Comparison of ENCODE assay signal across 15 cellular contexts in the genomic region with DNA sequence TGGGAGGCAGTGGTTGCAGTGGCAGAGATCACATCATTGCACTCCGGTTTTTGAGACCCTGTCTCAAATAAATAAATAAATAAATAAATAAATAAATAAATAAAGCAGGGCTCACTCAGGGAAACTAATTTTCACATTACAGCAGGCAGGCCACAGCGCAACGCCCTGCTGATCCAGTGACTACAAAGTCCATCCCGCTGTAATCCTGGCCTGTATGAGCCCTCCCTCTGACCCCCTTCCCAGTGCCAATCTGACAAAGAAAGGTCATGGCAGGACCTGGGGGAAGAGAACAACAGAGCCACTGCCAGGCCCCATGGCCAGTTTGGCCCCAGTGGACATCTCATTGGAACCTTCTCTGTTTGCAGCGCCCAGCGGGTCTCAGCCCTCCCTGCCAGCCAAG. TPM values are rescaled to one million over a fixed set of nuclear protein-coding genes. Genes with fewer than 3 reads are reported as not detected.
A peak's percentile ranks its signal among the peaks of the same experiment; 100 is the strongest.
DNase-seq lines count a peak whose midpoint lies in the region; ATAC-seq, FAIRE-seq and TF ChIP-seq lines count a peak whose summit lies in the region.
"Had no signal": no experiment of that assay in that cellular context is flagged by ENCODE, and none has a peak within 500 bp of the region (broad histone marks: within the 10 kb centered on the region; RNA-seq: fewer than 3 reads in every experiment).

No MANE protein-coding gene starts in this region.

- H4K8ac ChIP-seq in mesenchymal stem cell (ENCODE audit: low read length), result no peak overlapping the region

- no peak overlapping the region for H3K23ac ChIP-seq in mesenchymal stem cell (ENCODE audit: low read length in 2 of 2)

- H3K4me1 ChIP-seq in right cardiac atrium (ENCODE audit: control insufficient read depth, insufficient read depth, low read length) (peaks cover 29% of the 10 kb centered on the region), mesenchymal stem cell (ENCODE audit: control insufficient read depth, insufficient read depth, low read depth, low read length) (peaks cover 8% of the 10 kb centered on the region), skeletal muscle tissue (ENCODE audit: control insufficient read depth in 3 of 3, insufficient read depth in 3 of 3, low read length in 3 of 3) (peaks cover 50 to 81% (median 71%) of the 10 kb centered on the region in 3 donors)

- H3K14ac ChIP-seq in mesenchymal stem cell (ENCODE audit: low read length in 2 of 2), result no peak overlapping the region

- H3K27ac ChIP-seq in right cardiac atrium (ENCODE audit: low read length), result no peak overlapping the region
- no peak overlapping the region for H3K27ac ChIP-seq in mesenchymal stem cell (ENCODE audit: low read length, poor library complexity, severe bottlenecking)
- H3K27ac ChIP-seq in skeletal muscle tissue (ENCODE audit: low read depth, low read length), result peak overlapping the region; percentile 86

- peaks cover 10% of the 10 kb centered on the region for H3K79me1 ChIP-seq in mesenchymal stem cell (replicated peaks; ENCODE audit: low read length, poor library complexity, severe bottlenecking)

- H3K4me2 ChIP-seq in mesenchymal stem cell (ENCODE audit: low read length, poor library complexity, severe bottlenecking), result no peak overlapping the region

- no peak overlapping the region for H2AK5ac ChIP-seq in mesenchymal stem cell (ENCODE audit: low read length, severe bottlenecking)

- H3K27me3 ChIP-seq in right cardiac atrium (ENCODE audit: control insufficient read depth, insufficient read depth) (no peaks in the 10 kb centered on the region), mesenchymal stem cell (ENCODE audit: control insufficient read depth in 1 of 2, insufficient read depth in 1 of 2, low read length in 2 of 2) (no peaks in the 10 kb centered on the region), skeletal muscle tissue (ENCODE audit: control insufficient read depth in 3 of 3, insufficient read depth in 3 of 3, low read length in 3 of 3) (no peaks in the 10 kb centered on the region)

- H4K91ac ChIP-seq in mesenchymal stem cell (ENCODE audit: low read length), result peak overlapping the region; percentile 28

- TF ChIP-seq POLR2A in GM12892 (IDR thresholded peaks at IDR 0.05; ENCODE audit: low read depth, low read length), result no peak

- H3K9ac ChIP-seq in mesenchymal stem cell (ENCODE audit: low read length), result no peak overlapping the region
- H3K9ac ChIP-seq in skeletal muscle tissue (ENCODE audit: low read depth in 1 of 3, low read length in 3 of 3), result no peak overlapping the region

- ATAC-seq in right cardiac atrium (peak in 1 of 2 donors; percentile 2), Right ventricle myocardium inferior (no peak), HG03108 (IDR thresholded peaks at IDR 0.05; ENCODE audit: unreplicated experiment) (no peak), HG03469 (IDR thresholded peaks at IDR 0.05; ENCODE audit: unreplicated experiment) (no peak)

- no peak overlapping the region for H3K18ac ChIP-seq in mesenchymal stem cell (ENCODE audit: low read depth in 1 of 2, low read length in 2 of 2)

- H3K4ac ChIP-seq in mesenchymal stem cell (ENCODE audit: low read depth in 1 of 2, low read length in 2 of 2), result no peak overlapping the region

- intact Hi-C loops in right cardiac atrium (cut with DNase I) (no loop called here), Right ventricle myocardium inferior (cut with DNase I) (loop anchor here (5.0 kb wide), 1 partner anchor 36 kb away; no protein-coding TSS in a partner anchor)

- H3K36me3 ChIP-seq in mesenchymal stem cell (ENCODE audit: control insufficient read depth in 1 of 2, insufficient read depth in 2 of 2, low read depth in 1 of 2, low read length in 2 of 2) (peaks cover 0 to 23% of the 10 kb centered on the region in 2 experiments), skeletal muscle tissue (ENCODE audit: control insufficient read depth in 3 of 3, insufficient read depth in 3 of 3, low read length in 3 of 3) (peaks cover 0 to 3% (median 0%) of the 10 kb centered on the region in 3 donors)

- no peak for FAIRE-seq in GM12892 (lab: Jason Lieb, UNC)
- FAIRE-seq: RCC 7860 had no signal

- no peak overlapping the region for H2BK5ac ChIP-seq in mesenchymal stem cell (ENCODE audit: low read depth, low read length, poor library complexity, severe bottlenecking)

- H3K4me3 ChIP-seq in right cardiac atrium (ENCODE audit: low read length) (no peak overlapping the region), mesenchymal stem cell (ENCODE audit: insufficient read depth in 1 of 2, low read depth in 1 of 2, low read length in 2 of 2) (no peak overlapping the region), skeletal muscle tissue (ENCODE audit: low read length in 3 of 3) (no peak overlapping the region)

- WGBS in right cardiac atrium, result 87% methylated on average over 6 of the region's 6 CpGs
- 98% methylated on average over 5 of the region's 6 CpGs for WGBS in mesenchymal stem cell

- no peak overlapping the region for H2AFZ ChIP-seq in mesenchymal stem cell (ENCODE audit: low read depth, low read length)

- H2BK120ac ChIP-seq in mesenchymal stem cell (ENCODE audit: low read depth, low read length), result no peak overlapping the region

- H3K9me3 ChIP-seq in right cardiac atrium (ENCODE audit: control insufficient read depth, low read length), result no peaks in the 10 kb centered on the region
- H3K9me3 ChIP-seq in mesenchymal stem cell (ENCODE audit: control insufficient read depth, low read length), result no peaks in the 10 kb centered on the region
- no peaks in the 10 kb centered on the region for H3K9me3 ChIP-seq in skeletal muscle tissue (ENCODE audit: control insufficient read depth in 3 of 3, low read length in 3 of 3)

- H2BK12ac ChIP-seq in mesenchymal stem cell (ENCODE audit: low read length in 2 of 2), result no peak overlapping the region

- DNase-seq in right cardiac atrium (peak in 2 of 3 donors; percentile 33 to 55), Right ventricle myocardium inferior (ENCODE audit: missing footprints) (no peak), mesenchymal stem cell (no peak), GM12892 (ENCODE audit: insufficient read length) (no peak), occipital lobe (lab: John Stamatoyannopoulos, UW) (no peak)
- DNase-seq: EL, H7, MV-4-11, NCI-H1436 treated with DMSO at 0.1 percent for 48 hours, NCI-H2081, NCI-H510A treated with DMSO at 0.1 percent for 48 hours had no signal

- no peak overlapping the region for H2BK15ac ChIP-seq in mesenchymal stem cell (ENCODE audit: low read depth, poor library complexity, severe bottlenecking)

RNA-seq across cellular contexts. Expression of gene SH3BP5, which starts 9.3 kb away (rescaled TPM):
- 10 to 100 TPM; 13.6 to 26.6 (median 15.7) TPM for total RNA-seq in right cardiac atrium
- 12.9 TPM for polyA plus RNA-seq in right cardiac atrium
- total RNA-seq in Right ventricle myocardium inferior, result 11.7 TPM
- 8.4 TPM for polyA plus RNA-seq in mesenchymal stem cell (2013, experiment 1 of 2)
- polyA plus RNA-seq in mesenchymal stem cell (2013, experiment 2 of 2), result 8.4 TPM
- total RNA-seq in skeletal muscle tissue, result 24.0 TPM
- 25.2 TPM for polyA plus RNA-seq in GM12892 (2012; ENCODE audit: missing spikeins)
- total RNA-seq in occipital lobe, result 61.6 TPM

Comparison
In these comparisons a context has a peak if more than half of its experiments do, and no peak if none do; other contexts are left out.
1. DNase-seq: peak in right cardiac atrium (2 of 3); none in Right ventricle myocardium inferior (single experiment), mesenchymal stem cell (single experiment), GM12892 (single experiment) and occipital lobe (single experiment).